9 cellular contexts compared by ENCODE assay signal in the genomic region with DNA sequence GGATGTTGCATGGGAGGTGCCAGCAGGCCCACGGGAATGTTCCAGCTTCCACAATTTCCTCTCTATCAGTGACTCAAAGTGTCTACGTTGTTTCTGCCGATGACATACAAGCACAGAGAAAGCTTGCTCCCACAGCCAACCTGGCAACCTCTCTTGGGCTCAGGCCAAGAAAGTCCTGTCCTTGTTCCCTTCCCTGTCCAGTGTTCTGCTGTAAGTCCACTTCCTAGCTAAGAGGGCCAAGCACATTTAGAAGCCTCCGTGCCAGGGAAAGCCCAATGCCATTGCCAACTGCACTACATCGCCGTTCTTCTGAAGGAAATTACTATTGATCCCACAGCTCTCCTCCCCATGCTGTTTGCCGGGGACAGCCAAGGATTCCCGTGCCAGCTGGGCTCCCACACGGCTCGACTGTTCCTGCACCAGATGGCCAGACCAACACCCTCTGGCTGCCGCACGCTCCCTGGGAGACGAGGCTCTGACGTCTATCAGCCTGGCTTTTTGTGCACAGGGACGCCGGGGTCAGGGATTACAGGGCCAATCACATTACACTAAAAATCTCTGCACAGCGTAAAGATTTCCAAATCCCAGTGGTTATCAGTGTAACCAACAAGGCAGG.
A peak's percentile ranks its signal among the peaks of the same experiment; 100 is the strongest.
DNase-seq lines count a peak whose midpoint lies in the region; ATAC-seq, FAIRE-seq and TF ChIP-seq lines count a peak whose summit lies in the region.
"Had no signal": no experiment of that assay in that cellular context is flagged by ENCODE, and none has a peak within 500 bp of the region (broad histone marks: within the 10 kb centered on the region; RNA-seq: fewer than 3 reads in every experiment).

No MANE protein-coding gene starts in this region.

- TF ChIP-seq CTCF in esophagus muscularis mucosa (IDR thresholded peaks at IDR 0.05) = no peak

- no peaks in the 10 kb centered on the region for H3K9me3 ChIP-seq in esophagus muscularis mucosa

- H3K27ac ChIP-seq in esophagus muscularis mucosa (replicated peaks in 1 of 4) = peak overlapping the region in 2 of 4 donors; percentile 36 to 38

- H3K4me1 ChIP-seq in esophagus muscularis mucosa = peaks cover 0 to 24% (median 16%) of the 10 kb centered on the region in 4 donors

- TF ChIP-seq EP300 in esophagus muscularis mucosa (IDR thresholded peaks at IDR 0.05) = no peak

- no peak overlapping the region for H3K4me3 ChIP-seq in esophagus muscularis mucosa
- H3K4me3 ChIP-seq: GM23338 had no signal

- no peak for FAIRE-seq in HTR-8/SVneo (lab: Jason Lieb, UNC)

- no peaks in the 10 kb centered on the region for H3K27me3 ChIP-seq in esophagus muscularis mucosa

- DNase-seq in AG20443 (ENCODE audit: low spot score) (peak; percentile 62), NCI-H82 (lab: John Stamatoyannopoulos, UW) (peak; percentile 97), esophagus muscularis mucosa (ENCODE audit: extremely low spot score) (peak; percentile 91), occipital lobe (lab: John Stamatoyannopoulos, UW) (peak; percentile 42), HTR-8/SVneo (ENCODE audit: insufficient read length, low spot score) (no peak)
- no peak for DNase-seq in stimulated activated CD4-positive, alpha-beta T cell treated with anti-CD3 and anti-CD28 coated beads, Interleukin-2, amount 100 ng/mL, for 24 hours

- H3K36me3 ChIP-seq in esophagus muscularis mucosa = no peaks in the 10 kb centered on the region

- 59% methylated on average over 9 of the region's 17 CpGs for WGBS in esophagus muscularis mucosa

- intact Hi-C loops in esophagus muscularis mucosa (cut with DNase I) = loop anchor here (10.0 kb wide), 2 partner anchors 79 to 341 kb away; no protein-coding TSS in a partner anchor

- no peak for TF ChIP-seq POLR2A in esophagus muscularis mucosa (IDR thresholded peaks at IDR 0.05; ENCODE audit: low read depth)

- ATAC-seq in HG02610 (IDR thresholded peaks at IDR 0.05; ENCODE audit: unreplicated experiment) (no peak), HG03039 (IDR thresholded peaks at IDR 0.05; ENCODE audit: unreplicated experiment) (no peak)
- ATAC-seq: GM23338 had no signal

Comparison
In these comparisons a context has a peak if more than half of its experiments do, and no peak if none do; other contexts are left out.
1. DNase-seq: peak in AG20443 (single experiment), NCI-H82 (single experiment), esophagus muscularis mucosa (single experiment) and occipital lobe (single experiment); none in stimulated activated CD4-positive, alpha-beta T cell treated with anti-CD3 and anti-CD28 coated beads, Interleukin-2, amount 100 ng/mL, for 24 hours (0 of 2) and HTR-8/SVneo (single experiment).